ENCODE assay signal across 13 cellular contexts in genomic region chr2:71153585-71153984, GRCh38. TPM values are rescaled to one million over a fixed set of nuclear protein-coding genes. Genes with fewer than 3 reads are reported as not detected.
DNase-seq lines count a peak whose midpoint lies in the region; ATAC-seq and TF ChIP-seq lines count a peak whose summit lies in the region.
"Had no signal": no experiment of that assay in that cellular context is flagged by ENCODE, and none has a peak within 500 bp of the region (broad histone marks: within the 10 kb centered on the region; RNA-seq: fewer than 3 reads in every experiment).

No MANE protein-coding gene starts in this region.

- peaks cover 4% of the 10 kb centered on the region for H3K4me1 Mint-ChIP-seq in activated CD4-positive, alpha-beta T cell treated with anti-CD3 and anti-CD28 coated beads, Interleukin-2, amount 10 ng/mL, durations not matched to agents 7 days and 5 days
- H3K4me1 Mint-ChIP-seq in activated CD4-positive, alpha-beta T cell treated with anti-CD3 and anti-CD28 coated beads for 36 hours = peaks cover 4% of the 10 kb centered on the region
- H3K4me1 Mint-ChIP-seq in glutamatergic neuron (ENCODE audit: low read depth, unreplicated experiment) = peaks cover 49% of the 10 kb centered on the region

- no peak overlapping the region for H3K4me3 Mint-ChIP-seq in activated CD4-positive, alpha-beta T cell treated with anti-CD3 and anti-CD28 coated beads, Interleukin-2, amount 10 ng/mL, durations not matched to agents 7 days and 5 days
- no peak overlapping the region for H3K4me3 Mint-ChIP-seq in activated CD4-positive, alpha-beta T cell treated with anti-CD3 and anti-CD28 coated beads for 36 hours
- H3K4me3 Mint-ChIP-seq in glutamatergic neuron (ENCODE audit: unreplicated experiment) = peak overlapping the region; percentile 76
- H3K4me3 Mint-ChIP-seq: CD4-positive, CD25-positive, alpha-beta regulatory T cell; HFFc6 had no signal

- H3K36me3 Mint-ChIP-seq in activated CD4-positive, alpha-beta T cell treated with anti-CD3 and anti-CD28 coated beads, Interleukin-2, amount 10 ng/mL, durations not matched to agents 7 days and 5 days (ENCODE audit: low read depth) = peaks cover 15% of the 10 kb centered on the region
- H3K36me3 Mint-ChIP-seq in activated CD4-positive, alpha-beta T cell treated with anti-CD3 and anti-CD28 coated beads for 36 hours (ENCODE audit: low read depth) = peaks cover 15% of the 10 kb centered on the region
- H3K36me3 Mint-ChIP-seq in glutamatergic neuron (ENCODE audit: unreplicated experiment) = no peaks in the 10 kb centered on the region

- TF ChIP-seq CTCF in glutamatergic neuron (IDR thresholded peaks at IDR 0.05; ENCODE audit: partially characterized antibody, unreplicated experiment) = no peak

- H3K27me3 Mint-ChIP-seq in activated CD4-positive, alpha-beta T cell treated with anti-CD3 and anti-CD28 coated beads, Interleukin-2, amount 10 ng/mL, durations not matched to agents 7 days and 5 days = peaks cover 2% of the 10 kb centered on the region
- peaks cover 3% of the 10 kb centered on the region for H3K27me3 Mint-ChIP-seq in activated CD4-positive, alpha-beta T cell treated with anti-CD3 and anti-CD28 coated beads for 36 hours
- peaks cover 18% of the 10 kb centered on the region for H3K27me3 Mint-ChIP-seq in glutamatergic neuron (ENCODE audit: unreplicated experiment)

- DNase-seq in NCI-H524 (lab: John Stamatoyannopoulos, UW) (peak; percentile 52 to 78), NCI-H524 treated with DMSO at 0.1 percent for 48 hours (lab: John Stamatoyannopoulos, UW) (no peak), glutamatergic neuron (peak; percentile 78), LoVo (ENCODE audit: low spot score) (no peak)
- no peak for DNase-seq in activated CD4-positive, alpha-beta T cell treated with anti-CD3 and anti-CD28 coated beads, Interleukin-2, amount 10 ng/mL, durations not matched to agents 7 days and 5 days
- no peak for DNase-seq in activated CD4-positive, alpha-beta T cell treated with anti-CD3 and anti-CD28 coated beads for 36 hours
- DNase-seq in activated T-cell treated with anti-CD3 and anti-CD28 coated beads, Interleukin-2, amount 50 U/mL, for 1 hour = no peak
- DNase-seq: ACHN; Calu3; CD4-positive, CD25-positive, alpha-beta regulatory T cell; DMS153; HCEC 1CT; HFFc6 had no signal

- H3K27ac Mint-ChIP-seq in activated CD4-positive, alpha-beta T cell treated with anti-CD3 and anti-CD28 coated beads, Interleukin-2, amount 10 ng/mL, durations not matched to agents 7 days and 5 days = peak overlapping the region; percentile 38
- H3K27ac Mint-ChIP-seq in activated CD4-positive, alpha-beta T cell treated with anti-CD3 and anti-CD28 coated beads for 36 hours = no peak overlapping the region
- H3K27ac Mint-ChIP-seq in glutamatergic neuron (ENCODE audit: unreplicated experiment) = peak overlapping the region; percentile 97
- H3K27ac Mint-ChIP-seq: HFFc6 had no signal

- H3K9me3 Mint-ChIP-seq in activated CD4-positive, alpha-beta T cell treated with anti-CD3 and anti-CD28 coated beads, Interleukin-2, amount 10 ng/mL, durations not matched to agents 7 days and 5 days = no peaks in the 10 kb centered on the region
- H3K9me3 Mint-ChIP-seq in activated CD4-positive, alpha-beta T cell treated with anti-CD3 and anti-CD28 coated beads for 36 hours (ENCODE audit: low read depth) = no peaks in the 10 kb centered on the region
- peaks cover 27% of the 10 kb centered on the region for H3K9me3 Mint-ChIP-seq in glutamatergic neuron (ENCODE audit: unreplicated experiment)
- H3K9me3 Mint-ChIP-seq: CD4-positive, CD25-positive, alpha-beta regulatory T cell; HFFc6 had no signal

- CTCF ChIA-PET in activated CD4-positive, alpha-beta T cell treated with anti-CD3 and anti-CD28 coated beads, Interleukin-2, amount 10 ng/mL, durations not matched to agents 7 days and 5 days (lab: Charles Lee) = no interaction called here
- CTCF ChIA-PET in activated CD4-positive, alpha-beta T cell treated with anti-CD3 and anti-CD28 coated beads for 36 hours (lab: Charles Lee) = interaction anchor here (1.2 kb wide), 1 partner anchor 17 kb away, joined by 3 read pairs; no protein-coding TSS in a partner anchor

- ATAC-seq in activated CD4-positive, alpha-beta T cell treated with anti-CD3 and anti-CD28 coated beads for 36 hours = no peak

- POLR2A ChIA-PET in activated CD4-positive, alpha-beta T cell treated with anti-CD3 and anti-CD28 coated beads, Interleukin-2, amount 10 ng/mL, durations not matched to agents 7 days and 5 days (lab: Charles Lee) = no interaction called here
- POLR2A ChIA-PET in activated CD4-positive, alpha-beta T cell treated with anti-CD3 and anti-CD28 coated beads for 36 hours (lab: Charles Lee) = no interaction called here

- intact Hi-C loops in activated CD4-positive, alpha-beta T cell treated with anti-CD3 and anti-CD28 coated beads for 36 hours (cut with DNase I, micrococcal nuclease) = loop anchor here in 1 of 2 experiments (5.0 kb wide), 1 partner anchor 131 kb away; no protein-coding TSS in a partner anchor

RNA-seq across cellular contexts. Expression of gene MPHOSPH10, which starts 23.2 kb away (rescaled TPM):
- total RNA-seq in activated CD4-positive, alpha-beta T cell treated with anti-CD3 and anti-CD28 coated beads, Interleukin-2, amount 10 ng/mL, durations not matched to agents 7 days and 5 days = 10 to 100 TPM; 36.4 to 44.1 TPM
- 10 to 100 TPM; 48.5 to 61.9 TPM for total RNA-seq in activated CD4-positive, alpha-beta T cell treated with anti-CD3 and anti-CD28 coated beads for 36 hours
- 61.4 TPM for total RNA-seq in glutamatergic neuron (ENCODE audit: unreplicated experiment)

RNA-seq across cellular contexts. Expression of gene MCEE, which starts 23.6 kb away (rescaled TPM):
- 10 to 100 TPM; 13.5 to 15.3 TPM for total RNA-seq in activated CD4-positive, alpha-beta T cell treated with anti-CD3 and anti-CD28 coated beads, Interleukin-2, amount 10 ng/mL, durations not matched to agents 7 days and 5 days
- total RNA-seq in activated CD4-positive, alpha-beta T cell treated with anti-CD3 and anti-CD28 coated beads for 36 hours = 10 to 100 TPM; 10.2 to 13.6 TPM
- total RNA-seq in glutamatergic neuron (ENCODE audit: unreplicated experiment) = 11.5 TPM

Comparison
In these comparisons a context has a peak if more than half of its experiments do, and no peak if none do; other contexts are left out.
1. DNase-seq: peak in NCI-H524 (2 of 2) and glutamatergic neuron (single experiment); none in NCI-H524 treated with DMSO at 0.1 percent for 48 hours (single experiment), activated CD4-positive, alpha-beta T cell treated with anti-CD3 and anti-CD28 coated beads, Interleukin-2, amount 10 ng/mL, durations not matched to agents 7 days and 5 days (single experiment), activated CD4-positive, alpha-beta T cell treated with anti-CD3 and anti-CD28 coated beads for 36 hours (single experiment), LoVo (single experiment) and activated T-cell treated with anti-CD3 and anti-CD28 coated beads, Interleukin-2, amount 50 U/mL, for 1 hour (single experiment).